Comparison of ENCODE assay signal across 19 cellular contexts in the genomic region with DNA sequence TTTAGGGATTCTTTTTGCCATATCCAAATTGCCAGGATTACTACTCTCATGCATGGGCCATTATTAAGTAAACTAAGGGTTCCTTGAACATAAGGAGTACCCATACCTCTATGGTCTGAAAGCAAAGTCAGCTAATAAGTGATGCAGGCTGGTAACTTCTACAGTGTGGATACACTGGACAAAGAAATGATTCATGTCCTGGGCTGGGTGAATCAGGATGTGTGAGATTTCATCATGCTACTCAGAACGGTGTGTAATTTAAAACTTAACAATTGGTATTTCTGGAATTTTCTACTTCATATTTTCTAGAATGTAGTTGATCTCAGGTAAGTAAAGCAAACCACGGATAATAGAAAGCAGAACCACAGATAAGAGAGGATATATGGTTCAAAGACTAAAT.
DNase-seq lines count a peak whose midpoint lies in the region; ATAC-seq and TF ChIP-seq lines count a peak whose summit lies in the region.
"Had no signal": no experiment of that assay in that cellular context is flagged by ENCODE, and none has a peak within 500 bp of the region (broad histone marks: within the 10 kb centered on the region; RNA-seq: fewer than 3 reads in every experiment).

No MANE protein-coding gene starts in this region.

- POLR2A ChIA-PET in MCF 10A (lab: Yijun Ruan, JAX) = no interaction called here

- no TSS peak for BruUV-seq in MCF 10A (replicated peaks; lab: Mats Ljungman, UMichigan)

- no peak overlapping the region for H3K4me3 ChIP-seq in breast epithelium

- H3K4me1 Mint-ChIP-seq in MCF 10A (ENCODE audit: insufficient read depth, unreplicated experiment) = peaks cover 18% of the 10 kb centered on the region
- H3K4me1 Mint-ChIP-seq: activated CD4-positive, alpha-beta T cell treated with anti-CD3 and anti-CD28 coated beads for 36 hours; memory B cell had no signal

- no peaks in the 10 kb centered on the region for H3K27me3 ChIP-seq in breast epithelium
- H3K27me3 ChIP-seq: neutrophil had no signal

- H3K9me3 ChIP-seq in breast epithelium = no peaks in the 10 kb centered on the region

- no peak for TF ChIP-seq POLR2A in breast epithelium (IDR thresholded peaks at IDR 0.05)

- no peaks in the 10 kb centered on the region for H3K4me1 ChIP-seq in breast epithelium

- peak overlapping the region; percentile 71 for H3K27ac Mint-ChIP-seq in MCF 10A (ENCODE audit: low read depth, unreplicated experiment)
- H3K27ac Mint-ChIP-seq: activated CD4-positive, alpha-beta T cell treated with anti-CD3 and anti-CD28 coated beads for 36 hours; memory B cell had no signal

- peaks cover 9% of the 10 kb centered on the region for H3K9me3 Mint-ChIP-seq in MCF 10A (ENCODE audit: unreplicated experiment)

- no peaks in the 10 kb centered on the region for H3K36me3 Mint-ChIP-seq in MCF 10A (ENCODE audit: insufficient read depth, unreplicated experiment)
- H3K36me3 Mint-ChIP-seq: memory B cell had no signal

- no peak for ATAC-seq in HG02970 (IDR thresholded peaks at IDR 0.05; ENCODE audit: low FRiP score, unreplicated experiment)
- ATAC-seq: activated CD4-positive, alpha-beta T cell treated with anti-CD3 and anti-CD28 coated beads for 36 hours had no signal

- TF ChIP-seq CTCF in MCF 10A (IDR thresholded peaks at IDR 0.05; ENCODE audit: unreplicated experiment) = no peak
- no peak for TF ChIP-seq CTCF in breast epithelium (IDR thresholded peaks at IDR 0.05)

- H3K27me3 Mint-ChIP-seq in MCF 10A (ENCODE audit: insufficient read depth, unreplicated experiment) = no peaks in the 10 kb centered on the region
- H3K27me3 Mint-ChIP-seq: memory B cell had no signal

- CTCF ChIA-PET in MCF 10A (lab: Yijun Ruan, JAX) = interaction anchor here (0.7 kb wide), 1 partner anchor 78 kb away, joined by 4 read pairs; no protein-coding TSS in a partner anchor

- H3K36me3 ChIP-seq in breast epithelium = no peaks in the 10 kb centered on the region
- H3K36me3 ChIP-seq: neutrophil had no signal

- H3K27ac ChIP-seq in breast epithelium = no peak overlapping the region
- H3K27ac ChIP-seq: 22Rv1, neutrophil had no signal

- intact Hi-C loops in MCF 10A (cut with micrococcal nuclease) (loop anchor here (2.0 kb wide), 1 partner anchor 44 kb away; no protein-coding TSS in a partner anchor), breast epithelium (cut with DNase I; ENCODE audit: low total_unique reads) (no loop called here)

- no peak overlapping the region for H3K4me3 Mint-ChIP-seq in MCF 10A (ENCODE audit: unreplicated experiment)
- H3K4me3 Mint-ChIP-seq: activated CD4-positive, alpha-beta T cell treated with anti-CD3 and anti-CD28 coated beads for 36 hours; memory B cell had no signal

- peak; percentile 77 for DNase-seq in MCF 10A (ENCODE audit: unreplicated experiment)
- DNase-seq in breast epithelium (ENCODE audit: low spot score in 2 of 2) = no peak
- DNase-seq in amniotic stem cell (lab: John Stamatoyannopoulos, UW) = peak; percentile 51
- peak; percentile 1 for DNase-seq in fibroblast of the conjunctiva (ENCODE audit: low read depth)
- DNase-seq in NCI-H2171 (lab: John Stamatoyannopoulos, UW) = no peak
- no peak for DNase-seq in activated gamma-delta T cell treated with Interleukin-2 at 50 U/mL for 16 hours
- no peak for DNase-seq in central memory CD4-positive, alpha-beta T cell
- DNase-seq: activated CD4-positive, alpha-beta T cell treated with anti-CD3 and anti-CD28 coated beads for 36 hours; activated T-cell treated with anti-CD3 and anti-CD28 coated beads, Interleukin-2, amount 50 U/mL, for 1 hour; anterior cingulate cortex; DMS 273 treated with DMSO at 0.1 percent for 48 hours; NCI-H1105; NCI-H2227 treated with DMSO at 0.1 percent for 48 hours; small intestine; T-helper 1 cell had no signal

Comparison
In these comparisons a context has a peak if more than half of its experiments do, and no peak if none do; other contexts are left out.
1. DNase-seq: peak in MCF 10A (single experiment), amniotic stem cell (single experiment) and fibroblast of the conjunctiva (single experiment); none in breast epithelium (0 of 2), NCI-H2171 (single experiment), activated gamma-delta T cell treated with Interleukin-2 at 50 U/mL for 16 hours (single experiment) and central memory CD4-positive, alpha-beta T cell (single experiment).